12 cellular contexts compared by ENCODE assay signal in the genomic region with DNA sequence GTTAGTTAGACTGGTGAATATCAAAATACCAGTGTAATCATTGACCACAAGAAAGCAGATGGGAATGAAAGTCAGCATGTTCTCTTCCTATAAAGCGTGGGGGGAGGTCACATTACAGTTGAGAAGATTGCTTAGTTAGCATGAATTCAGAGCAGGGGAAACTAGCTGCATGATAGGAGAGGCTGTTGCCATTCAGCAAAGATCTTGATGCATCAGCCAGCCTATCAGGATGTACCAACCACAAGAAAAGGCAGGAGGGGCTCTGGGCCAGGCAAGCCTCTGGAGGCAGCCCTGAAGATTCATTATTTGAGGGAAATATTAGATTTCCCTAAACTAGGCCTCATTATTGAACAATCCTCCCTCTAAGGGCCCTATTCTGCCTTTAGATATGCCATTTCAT. TPM values are rescaled to one million over a fixed set of nuclear protein-coding genes. Genes with fewer than 3 reads are reported as not detected.
DNase-seq lines count a peak whose midpoint lies in the region; ATAC-seq, FAIRE-seq and TF ChIP-seq lines count a peak whose summit lies in the region.
"Had no signal": no experiment of that assay in that cellular context is flagged by ENCODE, and none has a peak within 500 bp of the region (broad histone marks: within the 10 kb centered on the region; RNA-seq: fewer than 3 reads in every experiment).

No MANE protein-coding gene starts in this region.

- no peak for TF ChIP-seq POLR2A in K562 (conservative IDR thresholded peaks at IDR 0.05)

- POLR2A ChIA-PET in K562 (lab: Yijun Ruan, JAX): no interaction called here

- peaks cover 6% of the 10 kb centered on the region for H3K4me1 Mint-ChIP-seq in activated naive CD4-positive, alpha-beta T cell treated with anti-CD3 and anti-CD28 coated beads for 36 hours (ENCODE audit: low read depth)
- H3K4me1 Mint-ChIP-seq: central memory CD8-positive, alpha-beta T cell had no signal

- DNase-seq in activated naive CD4-positive, alpha-beta T cell treated with anti-CD3 and anti-CD28 coated beads for 36 hours: peak; percentile 26
- no peak for DNase-seq in activated naive CD4-positive, alpha-beta T cell (lab: John Stamatoyannopoulos, UW)
- peak; percentile 92 to 98 for DNase-seq in NCI-H524 (lab: John Stamatoyannopoulos, UW)
- peak; percentile 20 to 33 (median 26) for DNase-seq in K562 (ENCODE audit: extremely low read depth in 1 of 4, low spot score in 3 of 4)
- no peak for DNase-seq in neuronal stem cell (ENCODE audit: low spot score)
- no peak for DNase-seq in A172 (ENCODE audit: low spot score)
- no peak for DNase-seq in activated T-cell treated with anti-CD3 and anti-CD28 coated beads for 4 hours
- DNase-seq: activated CD4-positive, CD25-positive, alpha-beta regulatory T cell had no signal

- H2AFZ ChIP-seq in K562 (ENCODE audit: low read depth, low read length): peak overlapping the region; percentile 67
- peak overlapping the region; percentile 67 for H2AFZ ChIP-seq in neuronal stem cell (ENCODE audit: low read length)

- H3K9me1 ChIP-seq in K562 (ENCODE audit: control insufficient read depth, insufficient read depth, low read length): no peaks in the 10 kb centered on the region

- no peak overlapping the region for H2BK12ac ChIP-seq in neuronal stem cell (ENCODE audit: low read length)

- intact Hi-C loops in activated naive CD4-positive, alpha-beta T cell treated with anti-CD3 and anti-CD28 coated beads for 36 hours (cut with micrococcal nuclease): no loop called here
- intact Hi-C loops in K562 (cut with micrococcal nuclease): no loop called here

- H3K36me3 Mint-ChIP-seq in activated naive CD4-positive, alpha-beta T cell treated with anti-CD3 and anti-CD28 coated beads for 36 hours (ENCODE audit: low read depth): no peaks in the 10 kb centered on the region

- H3K9ac ChIP-seq in K562 (ENCODE audit: insufficient read depth in 1 of 2, low read depth in 2 of 2, low read length in 2 of 2) (no peak overlapping the region), neuronal stem cell (ENCODE audit: low read depth, low read length, poor library complexity) (peak overlapping the region; percentile 21)

- no peak for TF ChIP-seq CTCF in K562 (IDR thresholded peaks at IDR 0.05 in 2 of 3, conservative IDR thresholded peaks at IDR 0.05 in 1 of 3; ENCODE audit: insufficient read depth in 2 of 3, low read depth in 1 of 3, low read length in 3 of 3)

- no peak overlapping the region for H3K4me3 Mint-ChIP-seq in activated naive CD4-positive, alpha-beta T cell treated with anti-CD3 and anti-CD28 coated beads for 36 hours
- H3K4me3 Mint-ChIP-seq: central memory CD8-positive, alpha-beta T cell had no signal

- peaks cover 3% of the 10 kb centered on the region for H3K27me3 Mint-ChIP-seq in activated naive CD4-positive, alpha-beta T cell treated with anti-CD3 and anti-CD28 coated beads for 36 hours (ENCODE audit: low read depth)

- WGBS in K562 (ENCODE audit: insufficient coverage, low coverage, missing lambda C conversion rate): 8% methylated on average over 1 of the region's 1 CpG
- WGBS in neuronal stem cell (ENCODE audit: extremely low coverage in 2 of 2, insufficient read length in 2 of 2, insufficient replicate concordance in 1 of 2), 2 donors: no CpG with 5 or more reads among the region's 1 CpG

- H3K9me3 ChIP-seq in K562 (replicated peaks; ENCODE audit: control insufficient read depth, insufficient read depth, low read depth, low read length) (no peaks in the 10 kb centered on the region), neuronal stem cell (replicated peaks in 1 of 2; ENCODE audit: control insufficient read depth in 2 of 2, insufficient read depth in 1 of 2, low read depth in 1 of 2, low read length in 2 of 2) (no peaks in the 10 kb centered on the region)

- H3K79me2 ChIP-seq in K562 (ENCODE audit: control insufficient read depth, insufficient read depth, low read length): no peaks in the 10 kb centered on the region

- H3K4me1 ChIP-seq in K562 (replicated peaks in 1 of 2; ENCODE audit: control insufficient read depth in 2 of 2, insufficient read depth in 2 of 2, low read length in 2 of 2) (peaks cover 2 to 15% of the 10 kb centered on the region in 2 experiments; a peak in 4 of 5 replicates), neuronal stem cell (ENCODE audit: control insufficient read depth in 2 of 2, insufficient read depth in 1 of 2, low read depth in 1 of 2, low read length in 2 of 2) (peaks cover 0 to 1% of the 10 kb centered on the region in 2 donors)

- no peak overlapping the region for H2BK5ac ChIP-seq in neuronal stem cell (ENCODE audit: low read length)

- H2AK5ac ChIP-seq in neuronal stem cell (ENCODE audit: low read depth, low read length): no peak overlapping the region

- no peaks in the 10 kb centered on the region for H3K79me1 ChIP-seq in neuronal stem cell (ENCODE audit: low read depth, low read length)

- H3K4ac ChIP-seq in neuronal stem cell (ENCODE audit: low read length): no peak overlapping the region

- TF ChIP-seq EP300 in K562 (IDR thresholded peaks at IDR 0.05; ENCODE audit: low read length): no peak

- no TSS peak for BruUV-seq in K562 (replicated peaks; lab: Mats Ljungman, UMichigan)

- no peaks in the 10 kb centered on the region for H3K9me3 Mint-ChIP-seq in activated naive CD4-positive, alpha-beta T cell treated with anti-CD3 and anti-CD28 coated beads for 36 hours
- H3K9me3 Mint-ChIP-seq: central memory CD8-positive, alpha-beta T cell had no signal

- H2BK120ac ChIP-seq in neuronal stem cell (ENCODE audit: low read depth, low read length): no peak overlapping the region

- H3K4me3 ChIP-seq in K562: no peak overlapping the region
- no peak overlapping the region for H3K4me3 ChIP-seq in neuronal stem cell (ENCODE audit: low read length in 2 of 2)
- H3K4me3 ChIP-seq: lung had no signal

- no peak for TF ChIP-seq RAD21 in K562 (CRISPR knock-in tag; conservative IDR thresholded peaks at IDR 0.05 in 1 of 2, IDR thresholded peaks at IDR 0.05 in 1 of 2)

- no peak overlapping the region for H2BK15ac ChIP-seq in neuronal stem cell (ENCODE audit: low read length)

- no peak overlapping the region for H3K18ac ChIP-seq in neuronal stem cell (ENCODE audit: low read length)

- H3K27ac ChIP-seq in K562 (ENCODE audit: extremely low read depth, low read depth, low read length) (no peak overlapping the region), neuronal stem cell (replicated peaks; ENCODE audit: low read length) (no peak overlapping the region)
- H3K27ac ChIP-seq: C4-2B had no signal

- peak; percentile 26 for FAIRE-seq in K562 (lab: Jason Lieb, UNC)

- in situ Hi-C loops in K562 (cut with MboI): no loop called here

- no peaks in the 10 kb centered on the region for H3K36me3 ChIP-seq in K562 (ENCODE audit: control insufficient read depth, insufficient read depth, low read length)
- H3K36me3 ChIP-seq in neuronal stem cell (replicated peaks in 1 of 2; ENCODE audit: control insufficient read depth in 2 of 2, insufficient read depth in 2 of 2, low read length in 2 of 2): no peaks in the 10 kb centered on the region

- H4K91ac ChIP-seq in neuronal stem cell (ENCODE audit: low read depth, low read length, poor library complexity): no peak overlapping the region

- H3K27me3 ChIP-seq in K562 (ENCODE audit: control insufficient read depth in 2 of 2, insufficient read depth in 2 of 2, low read length in 2 of 2) (no peaks in the 10 kb centered on the region), neuronal stem cell (ENCODE audit: control insufficient read depth in 3 of 3, insufficient read depth in 3 of 3, low read depth in 1 of 3, low read length in 3 of 3) (peaks cover 0 to 6% (median 2%) of the 10 kb centered on the region in 3 experiments)

- ATAC-seq in K562 (peak; percentile 49), GM21528 (IDR thresholded peaks at IDR 0.05; ENCODE audit: low FRiP score, unreplicated experiment) (no peak)

- H4K20me1 ChIP-seq in K562 (replicated peaks; ENCODE audit: control insufficient read depth, insufficient read depth, low read length): no peaks in the 10 kb centered on the region

- no peak overlapping the region for H3K14ac ChIP-seq in neuronal stem cell (ENCODE audit: low read length)

- no peak overlapping the region for H3K23ac ChIP-seq in neuronal stem cell (ENCODE audit: low read depth, low read length, poor library complexity)

- H3K4me2 ChIP-seq in K562 (ENCODE audit: insufficient read depth, low read length) (no peak overlapping the region; the same call in 1 of the 2 replicates), neuronal stem cell (ENCODE audit: insufficient read depth, low read length, poor library complexity, severe bottlenecking) (no peak overlapping the region)

- H3K27ac Mint-ChIP-seq in activated naive CD4-positive, alpha-beta T cell treated with anti-CD3 and anti-CD28 coated beads for 36 hours: no peak overlapping the region

- CTCF ChIA-PET in activated naive CD4-positive, alpha-beta T cell treated with anti-CD3 and anti-CD28 coated beads for 36 hours (lab: Charles Lee): no interaction called here
- CTCF ChIA-PET in K562 (lab: Yijun Ruan, JAX; ENCODE audit: low intra/inter-chr PET ratio): no interaction called here

- H4K8ac ChIP-seq in neuronal stem cell (ENCODE audit: low read depth, low read length): no peak overlapping the region

RNA-seq across cellular contexts. Expression of a gene that starts 5.0 kb away (rescaled TPM):
- 1 to 10 TPM; 5.5 to 5.7 TPM for total RNA-seq in activated naive CD4-positive, alpha-beta T cell treated with anti-CD3 and anti-CD28 coated beads for 36 hours
- total RNA-seq in K562 (2011; cell fraction: chromatin; rRNA removed; ENCODE audit: low replicate concordance): 2.0 and 6.5 TPM in 2 replicates
- total RNA-seq in K562 (2011; cell fraction: nucleolus; rRNA removed): 1.3 and 2.0 TPM in 2 replicates
- 2.0 and 4.0 TPM in 2 replicates for total RNA-seq in K562 (2011; cell fraction: nucleoplasm; rRNA removed)
- total RNA-seq in K562 (2014; rRNA removed): 5.7 and 6.4 TPM in 2 replicates
- 10.8 and 12.2 TPM in 2 replicates for total RNA-seq in K562 (2014; rRNA removed; fragmentation: Illumina TruSeq; extraction: Trizol)
- 8.4 and 8.5 TPM in 2 replicates for total RNA-seq in K562 (2015; rRNA removed; fragmentation: Illumina TruSeq; extraction: Trizol)
- 7.8 and 8.2 TPM in 2 replicates for total RNA-seq in K562 (2021)
- polyA plus RNA-seq in K562 (2011; rRNA removed): 4.8 and 7.7 TPM in 2 replicates
- 1.8 and 2.7 TPM in 2 replicates for polyA plus RNA-seq in K562 (2011; cell fraction: cytosol; rRNA removed)
- polyA plus RNA-seq in K562 (2011; cell fraction: nucleus; rRNA removed): 1.5 and 1.9 TPM in 2 replicates
- 4.8 and 6.6 TPM in 2 replicates for polyA plus RNA-seq in K562 (2012)
- polyA plus RNA-seq in K562 (2014; fragmentation: Illumina TruSeq; extraction: Trizol): 6.8 and 7.7 TPM in 2 replicates
- polyA plus RNA-seq in K562 (2014; fragmentation: Nextera tagmentation; extraction: Ambion mirVana): 1 to 10 TPM; 3.9 to 4.5 TPM
- 4.5 TPM in 2 replicates for polyA plus RNA-seq in K562 (2014; rRNA removed)
- polyA minus RNA-seq in K562 (2011; rRNA and poly(A)+ RNA removed): 8.5 and 9.5 TPM in 2 replicates
- 3.3 and 8.4 TPM in 2 replicates for polyA minus RNA-seq in K562 (2011; cell fraction: cytosol; rRNA and poly(A)+ RNA removed)
- 1.6 and 2.8 TPM in 2 replicates for polyA minus RNA-seq in K562 (2011; cell fraction: nucleus; rRNA and poly(A)+ RNA removed)
- 7.0 TPM for polyA plus RNA-seq in neuronal stem cell (2013, experiment 1 of 2)
- 7.1 TPM for polyA plus RNA-seq in neuronal stem cell (2013, experiment 2 of 2)
- total RNA-seq in A172 (2014; rRNA removed; shearing (Covaris generic)): 31.6 and 31.7 TPM in 2 replicates

RNA-seq across cellular contexts. Expression of a gene that starts 9.1 kb away (rescaled TPM):
- 10 to 100 TPM; 91.9 to 93.0 TPM for total RNA-seq in activated naive CD4-positive, alpha-beta T cell treated with anti-CD3 and anti-CD28 coated beads for 36 hours
- 47.3 and 175 TPM in 2 replicates for total RNA-seq in K562 (2011; cell fraction: chromatin; rRNA removed; ENCODE audit: low replicate concordance)
- 23.8 and 35.8 TPM in 2 replicates for total RNA-seq in K562 (2011; cell fraction: nucleolus; rRNA removed)
- 59.2 and 90.7 TPM in 2 replicates for total RNA-seq in K562 (2011; cell fraction: nucleoplasm; rRNA removed)
- 38.2 and 41.6 TPM in 2 replicates for total RNA-seq in K562 (2014; rRNA removed)
- total RNA-seq in K562 (2014; rRNA removed; fragmentation: Illumina TruSeq; extraction: Trizol): 51.0 and 61.3 TPM in 2 replicates
- total RNA-seq in K562 (2015; rRNA removed; fragmentation: Illumina TruSeq; extraction: Trizol): 44.8 and 47.2 TPM in 2 replicates
- 43.9 and 50.3 TPM in 2 replicates for total RNA-seq in K562 (2021)
- polyA plus RNA-seq in K562 (2011; rRNA removed): 68.4 and 98.0 TPM in 2 replicates
- polyA plus RNA-seq in K562 (2011; cell fraction: cytosol; rRNA removed): 64.9 and 65.0 TPM in 2 replicates
- 31.7 and 35.1 TPM in 2 replicates for polyA plus RNA-seq in K562 (2011; cell fraction: nucleus; rRNA removed)
- 20.8 and 25.7 TPM in 2 replicates for polyA plus RNA-seq in K562 (2012)
- 38.2 and 42.6 TPM in 2 replicates for polyA plus RNA-seq in K562 (2014; fragmentation: Illumina TruSeq; extraction: Trizol)
- polyA plus RNA-seq in K562 (2014; fragmentation: Nextera tagmentation; extraction: Ambion mirVana): 10 to 100 TPM; 12.5 to 12.6 TPM
- polyA plus RNA-seq in K562 (2014; rRNA removed): 38.6 and 40.4 TPM in 2 replicates
- polyA minus RNA-seq in K562 (2011; rRNA and poly(A)+ RNA removed): 87.1 and 87.8 TPM in 2 replicates
- 43.2 and 55.3 TPM in 2 replicates for polyA minus RNA-seq in K562 (2011; cell fraction: cytosol; rRNA and poly(A)+ RNA removed)
- 49.3 and 83.2 TPM in 2 replicates for polyA minus RNA-seq in K562 (2011; cell fraction: nucleus; rRNA and poly(A)+ RNA removed)
- 41.9 TPM for polyA plus RNA-seq in neuronal stem cell (2013, experiment 1 of 2)
- 40.0 TPM for polyA plus RNA-seq in neuronal stem cell (2013, experiment 2 of 2)
- total RNA-seq in A172 (2014; rRNA removed; shearing (Covaris generic)): 94.9 and 102 TPM in 2 replicates

Comparison
In these comparisons a context has a peak if more than half of its experiments do, and no peak if none do; other contexts are left out.
1. DNase-seq: peak in activated naive CD4-positive, alpha-beta T cell treated with anti-CD3 and anti-CD28 coated beads for 36 hours (single experiment), NCI-H524 (2 of 2) and K562 (4 of 4); none in activated naive CD4-positive, alpha-beta T cell (0 of 4), neuronal stem cell (single experiment), A172 (single experiment) and activated T-cell treated with anti-CD3 and anti-CD28 coated beads for 4 hours (single experiment).